Comparison of ENCODE assay signal across 8 cellular contexts in genomic region chr7:76029682-76030081, GRCh38. TPM values are rescaled to one million over a fixed set of nuclear protein-coding genes. Genes with fewer than 3 reads are reported as not detected.
A peak's percentile ranks its signal among the peaks of the same experiment; 100 is the strongest.
DNase-seq lines count a peak whose midpoint lies in the region; FAIRE-seq and TF ChIP-seq lines count a peak whose summit lies in the region.
"Not testable (repeated sequence)": the region's sequence is repeated elsewhere in the genome, so short reads cannot be mapped to it uniquely, and the experiment has no call there.

No MANE protein-coding gene starts in this region.

- H3K36me3 ChIP-seq in small intestine (ENCODE audit: control insufficient read depth in 2 of 2, insufficient read depth in 2 of 2, low read length in 2 of 2), result not testable (repeated sequence)

- FAIRE-seq in small intestine (lab: Jason Lieb, UNC), result not testable (repeated sequence)

- H3K27ac ChIP-seq in VCaP, result peak overlapping the region; percentile 46
- H3K27ac ChIP-seq in small intestine (ENCODE audit: low read depth in 1 of 2, low read length in 1 of 2), result not testable (repeated sequence)

- H3K27me3 ChIP-seq in small intestine (ENCODE audit: control insufficient read depth in 2 of 2, insufficient read depth in 2 of 2, low read length in 2 of 2), result not testable (repeated sequence)

- peak; percentile 21 for TF ChIP-seq CTCF in LNCaP clone FGC (IDR thresholded peaks at IDR 0.05; ENCODE audit: control insufficient read depth, extremely low read depth, insufficient read depth)
- TF ChIP-seq CTCF in VCaP (conservative IDR thresholded peaks at IDR 0.05), result peak; percentile 55
- TF ChIP-seq CTCF in choroid plexus epithelial cell (conservative IDR thresholded peaks at IDR 0.05; ENCODE audit: low read depth, low read length), result peak; percentile 16

- not testable (repeated sequence) for H3K9me3 ChIP-seq in small intestine (ENCODE audit: control insufficient read depth, low read depth)

- DNase-seq in DMS53 treated with DMSO at 0.1 percent for 48 hours (lab: John Stamatoyannopoulos, UW; ENCODE audit: unreplicated experiment), result peak; percentile 31
- DNase-seq in LNCaP clone FGC (ENCODE audit: low read depth); choroid plexus epithelial cell (ENCODE audit: low read depth): not testable (repeated sequence)
- DNase-seq in NCI-H2081 treated with DMSO at 0.1 percent for 48 hours (lab: John Stamatoyannopoulos, UW), result peak; percentile 30
- DNase-seq in NCI-H345 (lab: John Stamatoyannopoulos, UW), result peak; percentile 21
- DNase-seq in NCI-H748 (lab: John Stamatoyannopoulos, UW; ENCODE audit: unreplicated experiment), result peak; percentile 61
- peak; percentile 26 for DNase-seq in small intestine

- WGBS in small intestine, 3 donors, result 88 to 95% (median 92%) methylated on average over 7 of the region's 7 CpGs

- not testable (repeated sequence) for H3K4me1 ChIP-seq in small intestine (ENCODE audit: control insufficient read depth in 2 of 2, insufficient read depth in 1 of 2, low read depth in 1 of 2, low read length in 1 of 2)

- not testable (repeated sequence) for H3K4me3 ChIP-seq in LNCaP clone FGC (ENCODE audit: low read depth, low read length); choroid plexus epithelial cell (ENCODE audit: low read depth, low read length); small intestine (ENCODE audit: low read depth in 1 of 2, low read length in 2 of 2)

RNA-seq across cellular contexts. Expression of gene STYXL1, which starts 18.1 kb away (rescaled TPM):
- polyA plus RNA-seq in small intestine, result 10 to 100 TPM; 25.9 to 40.4 (median 39.4) TPM

RNA-seq across cellular contexts. Expression of gene MDH2, which starts 18.2 kb away (rescaled TPM):
- polyA plus RNA-seq in small intestine, result 100 to 1,000 TPM; 143 to 172 (median 169) TPM

RNA-seq across cellular contexts. Expression of gene TMEM120A, which starts 35.3 kb away (rescaled TPM):
- 100 to 1,000 TPM in 2 of 3 donors, 10 to 100 TPM in 1; 99.6 to 207 (median 202) TPM for polyA plus RNA-seq in small intestine
